Comparison of ENCODE assay signal across 31 cellular contexts in the genomic region with DNA sequence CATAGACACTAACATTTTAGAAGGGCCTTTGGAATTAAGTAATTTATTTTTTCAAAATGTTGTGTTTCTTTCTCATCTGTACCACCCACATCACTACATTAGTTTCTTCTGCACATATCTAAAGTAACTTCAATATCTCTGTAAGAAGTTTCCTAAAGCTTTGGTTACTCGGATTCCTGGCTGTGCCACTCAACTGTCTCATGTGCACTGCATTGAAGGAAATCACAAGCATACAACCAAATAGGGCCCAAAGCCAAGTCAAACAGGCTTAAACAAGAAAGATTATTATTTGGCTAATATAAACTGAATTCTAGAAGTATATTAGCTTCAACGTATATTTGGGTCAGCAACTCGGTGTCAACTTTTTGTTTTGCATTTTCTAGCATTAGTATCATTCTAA.
"Had no signal": no experiment of that assay in that cellular context is flagged by ENCODE, and none has a peak within 500 bp of the region (broad histone marks: within the 10 kb centered on the region; RNA-seq: fewer than 3 reads in every experiment).

No MANE protein-coding gene starts in this region.

- H3K27me3 Mint-ChIP-seq: activated CD4-positive, alpha-beta memory T cell treated with anti-CD3 and anti-CD28 coated beads for 36 hours; activated CD4-positive, alpha-beta T cell treated with anti-CD3 and anti-CD28 coated beads, Interleukin-2, amount 10 ng/mL, durations not matched to agents 7 days and 5 days; brain; T-cell had no signal

- H3K36me3 Mint-ChIP-seq: activated CD4-positive, alpha-beta memory T cell treated with anti-CD3 and anti-CD28 coated beads for 36 hours; activated naive CD4-positive, alpha-beta T cell treated with anti-CD3 and anti-CD28 coated beads, Interleukin-2, amount 50 U/mL, for 72 hours; brain; T-cell had no signal

- H3K4me3 ChIP-seq: ascending aorta, SK-N-MC had no signal

- H3K27me3 ChIP-seq: ascending aorta had no signal

- H3K36me3 ChIP-seq: ascending aorta had no signal

- H3K4me1 ChIP-seq: ascending aorta had no signal

- H3K4me3 Mint-ChIP-seq: activated CD4-positive, alpha-beta memory T cell treated with anti-CD3 and anti-CD28 coated beads for 36 hours; activated CD4-positive, alpha-beta T cell treated with anti-CD3 and anti-CD28 coated beads, Interleukin-2, amount 10 ng/mL, durations not matched to agents 7 days and 5 days; activated naive CD8-positive, alpha-beta T cell treated with anti-CD3 and anti-CD28 coated beads, Interleukin-2, amount 50 U/mL, for 24 hours; activated T-cell treated with anti-CD3 and anti-CD28 coated beads, Interleukin-2, amount 50 U/mL, for 4 hours; brain; T-cell had no signal

- FAIRE-seq: TTC549 had no signal

- H3K9me3 ChIP-seq: ascending aorta had no signal

- H3K27ac Mint-ChIP-seq: activated CD4-positive, alpha-beta memory T cell treated with anti-CD3 and anti-CD28 coated beads for 36 hours; activated CD4-positive, alpha-beta T cell treated with anti-CD3 and anti-CD28 coated beads, Interleukin-2, amount 10 ng/mL, durations not matched to agents 7 days and 5 days; activated naive CD8-positive, alpha-beta T cell treated with anti-CD3 and anti-CD28 coated beads, Interleukin-2, amount 50 U/mL, for 24 hours; brain; T-cell had no signal

- ATAC-seq: activated naive CD4-positive, alpha-beta T cell treated with anti-CD3 and anti-CD28 coated beads, Interleukin-2, amount 50 U/mL, for 72 hours; activated naive CD8-positive, alpha-beta T cell treated with anti-CD3 and anti-CD28 coated beads, Interleukin-2, amount 50 U/mL, for 24 hours; activated T-cell treated with anti-CD3 and anti-CD28 coated beads, Interleukin-2, amount 50 U/mL, for 4 hours; Panc1; Right ventricle myocardium inferior; T-cell had no signal

- H3K27ac ChIP-seq: ascending aorta, SK-N-MC had no signal

- DNase-seq: activated CD4-positive, alpha-beta memory T cell treated with anti-CD3 and anti-CD28 coated beads for 36 hours; activated CD4-positive, alpha-beta T cell treated with anti-CD3 and anti-CD28 coated beads, Interleukin-2, amount 10 ng/mL, durations not matched to agents 7 days and 5 days; activated CD4-positive, CD25-positive, alpha-beta regulatory T cell; activated CD8-positive, alpha-beta memory T cell treated with anti-CD3 and anti-CD28 coated beads for 24 hours; activated effector memory CD4-positive, alpha-beta T cell treated with anti-CD3 and anti-CD28 coated beads, Interleukin-2, amount 50 U/mL, for 16 hours; activated naive CD4-positive, alpha-beta T cell treated with Interleukin-2 at 50 U/mL for 16 hours; activated naive CD8-positive, alpha-beta T cell treated with anti-CD3 and anti-CD28 coated beads, Interleukin-2, amount 50 U/mL, for 24 hours; activated T-cell treated with anti-CD3 and anti-CD28 coated beads, Interleukin-2, amount 50 U/mL, for 4 hours; amniotic stem cell; Kasumi-1; KBM-7; NCI-H1092; NCI-H1436; NCI-H187 treated with DMSO at 0.1 percent for 48 hours; NCI-H2081 treated with DMSO at 0.1 percent for 48 hours; NCI-H446; NCI-H524; NCI-H82; NK-92 treated with Interleukin-12 subunit alpha and Interleukin-12 subunit beta, amount 100 ng/mL, for 24 hours; OCI-M1; RPMI8226; T-cell; T-helper 2 cell; T1000 had no signal

- H3K4me1 Mint-ChIP-seq: activated CD4-positive, alpha-beta T cell treated with anti-CD3 and anti-CD28 coated beads, Interleukin-2, amount 10 ng/mL, durations not matched to agents 7 days and 5 days; activated naive CD8-positive, alpha-beta T cell treated with anti-CD3 and anti-CD28 coated beads, Interleukin-2, amount 50 U/mL, for 24 hours; brain; T-cell had no signal
